Comparison of ENCODE assay signal across 26 cellular contexts in the genomic region with DNA sequence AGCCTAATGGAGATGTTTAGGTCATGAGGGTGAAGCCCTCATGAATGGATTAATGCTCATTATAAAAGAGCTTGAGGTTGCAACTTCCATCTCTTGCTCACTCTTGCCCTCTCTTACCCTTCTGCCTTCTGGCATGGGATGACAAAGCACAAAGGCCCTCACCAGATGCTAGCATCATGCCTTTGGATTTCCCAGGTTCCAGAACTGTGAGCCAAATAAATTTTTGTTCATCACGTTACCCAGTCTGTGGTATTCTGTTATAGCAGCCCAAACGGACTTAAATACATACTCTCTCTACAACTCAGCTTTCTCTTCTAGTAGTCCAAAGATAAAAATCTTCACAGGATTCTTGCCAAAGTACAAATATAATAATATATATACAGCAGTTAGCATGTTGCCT.
DNase-seq lines count a peak whose midpoint lies in the region; ATAC-seq and TF ChIP-seq lines count a peak whose summit lies in the region.
"Had no signal": no experiment of that assay in that cellular context is flagged by ENCODE, and none has a peak within 500 bp of the region (broad histone marks: within the 10 kb centered on the region; RNA-seq: fewer than 3 reads in every experiment).

No MANE protein-coding gene starts in this region.

- DNase-seq in EH (ENCODE audit: low read depth) (peak; percentile 81), M059J (ENCODE audit: low read depth) (peak; percentile 35), epithelial cell of esophagus (ENCODE audit: low read depth) (peak; percentile 13), non-pigmented ciliary epithelial cell (ENCODE audit: low read depth) (peak; percentile 32), MV-4-11 (lab: John Stamatoyannopoulos, UW) (no peak), prostate gland (ENCODE audit: low spot score) (no peak), CD1c-positive myeloid dendritic cell (ENCODE audit: extremely low spot score) (no peak)
- DNase-seq: activated CD4-positive, CD25-positive, alpha-beta regulatory T cell; activated naive CD4-positive, alpha-beta T cell treated with Interleukin-2 at 50 U/mL for 16 hours; activated T-cell treated with anti-CD3 and anti-CD28 coated beads, Interleukin-2, amount 50 U/mL, for 24 hours; aorta; Calu3; effector memory CD4-positive, alpha-beta T cell; immature natural killer cell; Karpas-422; mucosa of descending colon; NCI-H1105; NCI-H2081 treated with DMSO at 0.1 percent for 48 hours; NK-92 treated with Interleukin-12 subunit alpha and Interleukin-12 subunit beta, amount 100 ng/mL, for 24 hours; stimulated activated CD4-positive, alpha-beta T cell treated with anti-CD3 and anti-CD28 coated beads, Interleukin-4, amount 100 ng/mL, for 4 hours; stimulated activated naive CD8-positive, alpha-beta T cell treated with anti-CD3 and anti-CD28 coated beads, Interleukin-15, amount 100 ng/mL, for 72 hours; upper lobe of left lung had no signal

- H3K27me3 ChIP-seq in prostate gland (replicated peaks; ENCODE audit: insufficient read depth) = no peaks in the 10 kb centered on the region
- H3K27me3 ChIP-seq: BLaER1, neural progenitor cell, upper lobe of left lung had no signal

- H3K27ac ChIP-seq in prostate gland = no peak overlapping the region
- H3K27ac ChIP-seq: BLaER1, neural progenitor cell, SK-N-MC, upper lobe of left lung had no signal

- intact Hi-C loops in prostate gland (cut with DNase I) = no loop called here

- H3K4me3 ChIP-seq in epithelial cell of esophagus (ENCODE audit: low read length) (no peak overlapping the region), prostate gland (no peak overlapping the region)
- H3K4me3 ChIP-seq: BLaER1, mucosa of descending colon, neural progenitor cell, SK-N-MC, upper lobe of left lung had no signal

- H3K36me3 ChIP-seq in prostate gland = no peaks in the 10 kb centered on the region

- WGBS in prostate gland = 71% methylated on average over 2 of the region's 2 CpGs

- ATAC-seq in activated CD4-positive, CD25-positive, alpha-beta regulatory T cell treated with anti-CD3 and anti-CD28 coated beads, Interleukin-2, amount 50 U/mL, for 24 hours = no peak
- ATAC-seq: mucosa of descending colon; stimulated activated naive CD8-positive, alpha-beta T cell treated with anti-CD3 and anti-CD28 coated beads, Interleukin-15, amount 100 ng/mL, for 72 hours had no signal

- no peaks in the 10 kb centered on the region for H3K9me3 ChIP-seq in prostate gland
- H3K9me3 ChIP-seq: BLaER1, mucosa of descending colon, upper lobe of left lung had no signal

- TF ChIP-seq POLR2A in prostate gland (IDR thresholded peaks at IDR 0.05) = no peak

- no peak for TF ChIP-seq CTCF in epithelial cell of esophagus (IDR thresholded peaks at IDR 0.05; ENCODE audit: insufficient read depth, low read depth, low read length, missing control alignments)
- TF ChIP-seq CTCF in prostate gland (IDR thresholded peaks at IDR 0.05) = no peak

- no peaks in the 10 kb centered on the region for H3K4me1 ChIP-seq in prostate gland (replicated peaks)
- H3K4me1 ChIP-seq: BLaER1, upper lobe of left lung had no signal

Comparison
In these comparisons a context has a peak if more than half of its experiments do, and no peak if none do; other contexts are left out.
1. DNase-seq: peak in EH (single experiment), M059J (single experiment), epithelial cell of esophagus (single experiment) and non-pigmented ciliary epithelial cell (single experiment); none in MV-4-11 (single experiment), prostate gland (single experiment) and CD1c-positive myeloid dendritic cell (single experiment).